ENCODE assay signal across 2 cellular contexts in the genomic region with DNA sequence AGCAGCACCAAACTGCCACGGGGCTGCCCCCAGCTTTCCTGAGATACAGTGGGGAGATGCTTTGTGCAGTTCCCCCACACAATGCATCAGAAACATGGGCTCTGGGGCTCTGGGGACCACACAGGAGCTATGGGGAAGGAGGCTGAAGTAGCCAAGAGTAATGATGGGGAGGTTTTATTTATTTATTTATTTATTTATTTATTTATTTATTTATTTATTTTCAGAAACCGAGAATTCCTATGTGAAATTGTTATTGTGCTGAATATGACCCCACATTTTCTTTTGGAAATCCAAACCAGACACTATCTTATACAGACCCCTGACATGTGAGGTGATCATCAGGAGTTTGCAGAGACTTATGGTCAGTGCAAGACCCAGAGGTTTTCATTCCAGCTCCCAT.
TF ChIP-seq lines count a peak whose summit lies in the region.

No MANE protein-coding gene starts in this region.

TF ChIP-seq in A549, 52 proteins besides CTCF, POLR2A, EP300 and RAD21 (continued from another document):
- TF ChIP-seq, protein P1, sequence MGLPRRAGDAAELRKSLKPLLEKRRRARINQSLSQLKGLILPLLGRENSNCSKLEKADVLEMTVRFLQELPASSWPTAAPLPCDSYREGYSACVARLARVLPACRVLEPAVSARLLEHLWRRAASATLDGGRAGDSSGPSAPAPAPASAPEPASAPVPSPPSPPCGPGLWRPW (IDR thresholded peaks at IDR 0.05): no peak
- TF ChIP-seq, protein P2, sequence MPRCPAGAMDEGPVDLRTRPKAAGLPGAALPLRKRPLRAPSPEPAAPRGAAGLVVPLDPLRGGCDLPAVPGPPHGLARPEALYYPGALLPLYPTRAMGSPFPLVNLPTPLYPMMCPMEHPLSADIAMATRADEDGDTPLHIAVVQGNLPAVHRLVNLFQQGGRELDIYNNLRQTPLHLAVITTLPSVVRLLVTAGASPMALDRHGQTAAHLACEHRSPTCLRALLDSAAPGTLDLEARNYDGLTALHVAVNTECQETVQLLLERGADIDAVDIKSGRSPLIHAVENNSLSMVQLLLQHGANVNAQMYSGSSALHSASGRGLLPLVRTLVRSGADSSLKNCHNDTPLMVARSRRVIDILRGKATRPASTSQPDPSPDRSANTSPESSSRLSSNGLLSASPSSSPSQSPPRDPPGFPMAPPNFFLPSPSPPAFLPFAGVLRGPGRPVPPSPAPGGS (IDR thresholded peaks at IDR 0.05): no peak
- TF ChIP-seq ZC3H11A (IDR thresholded peaks at IDR 0.05) (peak; percentile 80), EHMT2 (IDR thresholded peaks at IDR 0.05; ENCODE audit: low read depth) (no peak), EHF (CRISPR knock-in tag; IDR thresholded peaks at IDR 0.05) (no peak)

TF ChIP-seq in IMR-90, 13 proteins besides CTCF, POLR2A, EP300 and RAD21 (continued from another document):
- TF ChIP-seq MAFK (IDR thresholded peaks at IDR 0.05; ENCODE audit: low read depth, low read length): no peak
- TF ChIP-seq, protein P3, sequence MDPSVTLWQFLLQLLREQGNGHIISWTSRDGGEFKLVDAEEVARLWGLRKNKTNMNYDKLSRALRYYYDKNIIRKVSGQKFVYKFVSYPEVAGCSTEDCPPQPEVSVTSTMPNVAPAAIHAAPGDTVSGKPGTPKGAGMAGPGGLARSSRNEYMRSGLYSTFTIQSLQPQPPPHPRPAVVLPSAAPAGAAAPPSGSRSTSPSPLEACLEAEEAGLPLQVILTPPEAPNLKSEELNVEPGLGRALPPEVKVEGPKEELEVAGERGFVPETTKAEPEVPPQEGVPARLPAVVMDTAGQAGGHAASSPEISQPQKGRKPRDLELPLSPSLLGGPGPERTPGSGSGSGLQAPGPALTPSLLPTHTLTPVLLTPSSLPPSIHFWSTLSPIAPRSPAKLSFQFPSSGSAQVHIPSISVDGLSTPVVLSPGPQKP (IDR thresholded peaks at IDR 0.05; ENCODE audit: borderline replicate concordance, low read depth, low read length): no peak
- TF ChIP-seq, protein P4, sequence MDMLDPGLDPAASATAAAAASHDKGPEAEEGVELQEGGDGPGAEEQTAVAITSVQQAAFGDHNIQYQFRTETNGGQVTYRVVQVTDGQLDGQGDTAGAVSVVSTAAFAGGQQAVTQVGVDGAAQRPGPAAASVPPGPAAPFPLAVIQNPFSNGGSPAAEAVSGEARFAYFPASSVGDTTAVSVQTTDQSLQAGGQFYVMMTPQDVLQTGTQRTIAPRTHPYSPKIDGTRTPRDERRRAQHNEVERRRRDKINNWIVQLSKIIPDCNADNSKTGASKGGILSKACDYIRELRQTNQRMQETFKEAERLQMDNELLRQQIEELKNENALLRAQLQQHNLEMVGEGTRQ (IDR thresholded peaks at IDR 0.05; ENCODE audit: low read depth, low read length): no peak
- no peak for TF ChIP-seq RFX5 (IDR thresholded peaks at IDR 0.05; ENCODE audit: low read depth, low read length)
- TF ChIP-seq SMC3 (IDR thresholded peaks at IDR 0.05; ENCODE audit: low read depth, low read length): no peak
- TF ChIP-seq MXI1 (IDR thresholded peaks at IDR 0.05; ENCODE audit: borderline replicate concordance, low read depth, low read length): no peak
- TF ChIP-seq CHD1 (IDR thresholded peaks at IDR 0.05; ENCODE audit: low read depth, low read length): no peak
- TF ChIP-seq NFE2L2 (IDR thresholded peaks at IDR 0.05; ENCODE audit: low read depth, low read length): no peak
- no peak for TF ChIP-seq CEBPB (IDR thresholded peaks at IDR 0.05; ENCODE audit: low read depth, low read length)
- TF ChIP-seq RCOR1 (IDR thresholded peaks at IDR 0.05; ENCODE audit: insufficient replicate concordance, low read length): no peak
- TF ChIP-seq FOS (IDR thresholded peaks at IDR 0.05; ENCODE audit: low read depth, low read length): no peak
